ENCODE assay signal across 9 cellular contexts in the genomic region with DNA sequence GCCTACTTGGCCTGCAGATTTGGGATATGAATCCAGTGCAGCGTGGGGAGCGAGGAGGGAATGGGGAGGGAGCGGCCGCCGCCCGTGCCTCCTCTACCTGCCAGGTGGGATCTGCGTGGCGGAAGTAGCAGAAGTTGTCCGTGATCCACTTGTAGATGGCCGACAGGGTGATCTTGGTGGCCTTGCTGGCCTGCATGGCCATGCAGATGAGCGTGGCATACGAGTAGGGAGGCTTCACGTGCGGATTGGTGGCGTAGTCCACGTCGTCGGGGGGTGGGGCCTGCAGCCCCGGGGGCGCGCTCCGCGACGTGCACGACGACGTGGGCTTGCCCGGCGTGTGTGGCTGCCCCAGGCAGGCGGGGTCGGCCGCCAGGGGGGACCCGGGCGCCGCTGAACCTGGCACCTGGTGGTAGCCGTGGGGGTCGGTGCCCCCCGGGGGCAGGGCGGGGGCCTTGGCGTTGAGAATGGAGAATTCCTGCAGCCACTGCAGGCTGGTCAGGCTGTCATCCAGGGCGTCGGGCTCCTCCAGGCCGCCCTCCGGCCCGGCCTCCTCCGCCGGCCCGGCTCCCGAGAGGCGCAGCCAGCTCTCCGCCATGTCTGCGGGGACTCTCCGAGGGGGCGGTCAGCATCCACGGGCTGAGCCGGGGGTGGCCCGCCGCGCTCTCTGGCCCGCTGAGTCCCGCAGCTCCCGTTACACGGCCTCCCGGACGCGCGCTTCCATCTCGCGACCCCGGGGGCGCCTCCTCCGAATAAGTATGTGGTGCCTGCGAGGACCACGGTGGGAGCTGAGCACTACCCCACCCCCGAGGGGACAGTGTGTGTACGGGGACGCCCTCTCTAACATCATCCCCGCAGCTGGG. TPM values are rescaled to one million over a fixed set of nuclear protein-coding genes. Genes with fewer than 3 reads are reported as not detected.
DNase-seq lines count a peak whose midpoint lies in the region; ATAC-seq, FAIRE-seq and TF ChIP-seq lines count a peak whose summit lies in the region.
"Had no signal": no experiment of that assay in that cellular context is flagged by ENCODE, and none has a peak within 500 bp of the region (broad histone marks: within the 10 kb centered on the region; RNA-seq: fewer than 3 reads in every experiment).

No MANE protein-coding gene starts in this region.

- TF ChIP-seq EP300 in K562 (IDR thresholded peaks at IDR 0.05; ENCODE audit: low read length) (no peak), gastroesophageal sphincter (IDR thresholded peaks at IDR 0.05) (no peak)

- H3K27me3 ChIP-seq in IMR-90 (ENCODE audit: control insufficient read depth, insufficient read depth, low read length), result peaks cover 75% of the 10 kb centered on the region
- peaks cover 38 to 58% of the 10 kb centered on the region in 2 experiments; a peak in 4 of 5 replicates for H3K27me3 ChIP-seq in K562 (ENCODE audit: control insufficient read depth in 2 of 2, insufficient read depth in 2 of 2, low read length in 2 of 2)
- H3K27me3 ChIP-seq in gastroesophageal sphincter, result peaks cover 62% of the 10 kb centered on the region

- H3K9me3 Mint-ChIP-seq in CD14-positive monocyte (peaks cover 0 to 10% (median 3%) of the 10 kb centered on the region in 7 donors), naive B cell (no peaks in the 10 kb centered on the region)

- no peak overlapping the region for H4K91ac ChIP-seq in IMR-90 (ENCODE audit: insufficient read depth, low read depth, low read length)

- no peaks in the 10 kb centered on the region for H4K20me1 ChIP-seq in IMR-90 (ENCODE audit: insufficient read depth, low read length)
- peaks cover 14% of the 10 kb centered on the region for H4K20me1 ChIP-seq in K562 (replicated peaks; ENCODE audit: control insufficient read depth, insufficient read depth, low read length)

- no peak overlapping the region for H2BK15ac ChIP-seq in IMR-90 (ENCODE audit: low read depth, low read length)

- no peak overlapping the region for H4K8ac ChIP-seq in IMR-90 (ENCODE audit: low read depth in 2 of 2, low read length in 2 of 2)

- DNase-seq in CD14-positive monocyte (ENCODE audit: low spot score), result no peak
- DNase-seq in IMR-90, result no peak
- peak in 3 of 4 experiments; percentile 46 to 65 (median 64) for DNase-seq in K562 (ENCODE audit: extremely low read depth in 1 of 4, low spot score in 3 of 4)
- DNase-seq in naive B cell, result peak; percentile 48
- DNase-seq in HUDEP-2 (lab: John Stamatoyannopoulos, UW; ENCODE audit: unreplicated experiment in 76 of 76), result no peak
- DNase-seq in NOMO-1 treated with DMSO at 0.1 percent for 48 hours (lab: John Stamatoyannopoulos, UW; ENCODE audit: unreplicated experiment), result no peak
- DNase-seq: DMS 273 treated with DMSO at 0.1 percent for 48 hours had no signal

- no peak overlapping the region for H3K18ac ChIP-seq in IMR-90 (ENCODE audit: low read depth, low read length)

- H3K27ac ChIP-seq in IMR-90 (ENCODE audit: insufficient read depth, low read length) (no peak overlapping the region), K562 (ENCODE audit: extremely low read depth, low read depth, low read length) (no peak overlapping the region), gastroesophageal sphincter (no peak overlapping the region)

- H3K27me3 Mint-ChIP-seq in CD14-positive monocyte (ENCODE audit: low read depth in 3 of 3) (peaks cover 24 to 53% (median 45%) of the 10 kb centered on the region in 3 donors), naive B cell (peaks cover 0 to 27% (median 14%) of the 10 kb centered on the region in 3 donors)

- H3K9ac ChIP-seq in IMR-90 (ENCODE audit: low read depth, low read length) (no peak overlapping the region), K562 (ENCODE audit: insufficient read depth in 1 of 2, low read depth in 2 of 2, low read length in 2 of 2) (peak overlapping the region in 1 of 2 experiments; percentile 40; a peak in 1 of 4 replicates)

- no peak overlapping the region for H2AK9ac ChIP-seq in IMR-90 (replicated peaks; ENCODE audit: low read depth, low read length, poor library complexity)

- no peak overlapping the region for H2BK120ac ChIP-seq in IMR-90 (ENCODE audit: low read depth, low read length)

- no peaks in the 10 kb centered on the region; the same call in 1 of the 2 replicates for H3K4me1 ChIP-seq in IMR-90 (ENCODE audit: control insufficient read depth, insufficient read depth, low read length)
- peaks cover 5 to 51% of the 10 kb centered on the region in 2 experiments; a peak in 3 of 5 replicates for H3K4me1 ChIP-seq in K562 (replicated peaks in 1 of 2; ENCODE audit: control insufficient read depth in 2 of 2, insufficient read depth in 2 of 2, low read length in 2 of 2)
- H3K4me1 ChIP-seq in gastroesophageal sphincter, result peaks cover 0 to 41% (median 22%) of the 10 kb centered on the region in 3 donors

- H2AFZ ChIP-seq in IMR-90 (replicated peaks; ENCODE audit: low read length, poor library complexity), result peak overlapping the region; percentile 7
- H2AFZ ChIP-seq in K562 (ENCODE audit: low read depth, low read length), result no peak overlapping the region

- H2BK5ac ChIP-seq in IMR-90 (ENCODE audit: low read depth, low read length, poor library complexity, severe bottlenecking), result no peak overlapping the region

- H3K27ac Mint-ChIP-seq in CD14-positive monocyte, result peak overlapping the region in 1 of 7 donors; percentile 28
- H3K27ac Mint-ChIP-seq in naive B cell, result peak overlapping the region in 4 of 6 donors; percentile 69 to 87 (median 80)

- H3K9me3 ChIP-seq in IMR-90 (ENCODE audit: control insufficient read depth, insufficient read depth, low read length) (no peaks in the 10 kb centered on the region), K562 (replicated peaks; ENCODE audit: control insufficient read depth, insufficient read depth, low read depth, low read length) (no peaks in the 10 kb centered on the region), gastroesophageal sphincter (no peaks in the 10 kb centered on the region)

- H2AK5ac ChIP-seq in IMR-90 (ENCODE audit: low read depth, low read length), result no peak overlapping the region

- H3K79me2 ChIP-seq in K562 (ENCODE audit: control insufficient read depth, insufficient read depth, low read length), result no peaks in the 10 kb centered on the region

- in situ Hi-C loops in IMR-90 (cut with MboI; ENCODE audit: low sequenced_read_pairs) (no loop called here), K562 (cut with MboI) (no loop called here)

- intact Hi-C loops in CD14-positive monocyte (cut with micrococcal nuclease) (no loop called here), IMR-90 (cut with micrococcal nuclease) (loop anchor here (5.0 kb wide), 1 partner anchor 127 kb away; the partner anchor contains the start of gene UBALD2), K562 (cut with micrococcal nuclease) (no loop called here)

- H3K4ac ChIP-seq in IMR-90 (ENCODE audit: low read depth, low read length), result no peak overlapping the region

- TF ChIP-seq POLR2A in IMR-90 (IDR thresholded peaks at IDR 0.05; ENCODE audit: low read depth, low read length), result no peak
- no peak for TF ChIP-seq POLR2A in K562 (conservative IDR thresholded peaks at IDR 0.05)
- TF ChIP-seq POLR2A in gastroesophageal sphincter (IDR thresholded peaks at IDR 0.05), result no peak

- no peak overlapping the region for H3K4me3 ChIP-seq in IMR-90 (ENCODE audit: insufficient read depth, low read depth, low read length)
- no peak overlapping the region for H3K4me3 ChIP-seq in K562
- peak overlapping the region in 1 of 2 donors; percentile 28 for H3K4me3 ChIP-seq in gastroesophageal sphincter

- no peaks in the 10 kb centered on the region for H3K36me3 ChIP-seq in IMR-90 (ENCODE audit: control insufficient read depth, insufficient read depth, low read length)
- peaks cover 5% of the 10 kb centered on the region; the same call in 1 of the 3 replicates for H3K36me3 ChIP-seq in K562 (ENCODE audit: control insufficient read depth, insufficient read depth, low read length)
- H3K36me3 ChIP-seq in gastroesophageal sphincter, result no peaks in the 10 kb centered on the region

- no peak overlapping the region for H3K56ac ChIP-seq in IMR-90 (ENCODE audit: extremely low read depth, insufficient read depth, low read length)

- peaks cover 42% of the 10 kb centered on the region for H3K4me1 Mint-ChIP-seq in CD14-positive monocyte
- H3K4me1 Mint-ChIP-seq in naive B cell, result peaks cover 37 to 43% (median 42%) of the 10 kb centered on the region in 3 donors

- 8% methylated on average over 36 of the region's 78 CpGs; no CpG with 5 or more reads in 1 of the 2 experiments for WGBS in IMR-90 (ENCODE audit: extremely low coverage in 2 of 2, insufficient read length in 1 of 2), 2 experiments
- 24% methylated on average over 45 of the region's 78 CpGs for WGBS in K562 (ENCODE audit: insufficient coverage, low coverage, missing lambda C conversion rate)
- 24% methylated on average over 5 of the region's 78 CpGs; no CpG with 5 or more reads in 1 of the 2 donors for WGBS in gastroesophageal sphincter (ENCODE audit: low coverage in 1 of 2), 2 donors

- no TSS peak for BruUV-seq in IMR-90 (replicated peaks; lab: Mats Ljungman, UMichigan)
- BruUV-seq in K562 (replicated peaks; lab: Mats Ljungman, UMichigan), result no TSS peak

- H3K23ac ChIP-seq in IMR-90 (ENCODE audit: low read depth, low read length), result no peak overlapping the region

- no peak for TF ChIP-seq CTCF in CD14-positive monocyte (IDR thresholded peaks at IDR 0.05)
- TF ChIP-seq CTCF in IMR-90 (conservative IDR thresholded peaks at IDR 0.05; ENCODE audit: low read depth, low read length), result no peak
- no peak for TF ChIP-seq CTCF in K562 (IDR thresholded peaks at IDR 0.05 in 2 of 3, conservative IDR thresholded peaks at IDR 0.05 in 1 of 3; ENCODE audit: insufficient read depth in 2 of 3, low read depth in 1 of 3, low read length in 3 of 3)
- TF ChIP-seq CTCF in gastroesophageal sphincter (IDR thresholded peaks at IDR 0.05), result no peak

- dilution Hi-C loops in IMR-90 (cut with HindIII; ENCODE audit: low sequenced_read_pairs, unreplicated experiment), result no loop called here

- no peaks in the 10 kb centered on the region for H3K79me1 ChIP-seq in IMR-90 (ENCODE audit: low read depth in 1 of 2, low read length in 2 of 2)

- no peak for FAIRE-seq in K562 (lab: Jason Lieb, UNC)

- no peaks in the 10 kb centered on the region; the same call in 1 of the 2 replicates for H3K9me1 ChIP-seq in IMR-90 (ENCODE audit: insufficient read depth, low read length)
- H3K9me1 ChIP-seq in K562 (ENCODE audit: control insufficient read depth, insufficient read depth, low read length), result no peaks in the 10 kb centered on the region

- POLR2A ChIA-PET in IMR-90 (lab: Charles Lee; ENCODE audit: unreplicated experiment) (no interaction called here), K562 (lab: Yijun Ruan, JAX) (interaction anchor here (0.7 to 1.2 kb wide), 2 partner anchors 36 to 129 kb away, joined by 3 to 4 read pairs; no protein-coding TSS in a partner anchor)

- no peak overlapping the region for H4K5ac ChIP-seq in IMR-90 (ENCODE audit: low read depth, low read length)

- no peak for ATAC-seq in IMR-90 (ENCODE audit: low read depth)
- no peak for ATAC-seq in K562
- ATAC-seq in naive B cell (ENCODE audit: low read depth in 2 of 2), result peak; percentile 50 to 52
- no peak for ATAC-seq in HG02852 (IDR thresholded peaks at IDR 0.05; ENCODE audit: unreplicated experiment)
- no peak for ATAC-seq in gastroesophageal sphincter

- H3K4me2 ChIP-seq in IMR-90 (ENCODE audit: low read depth, low read length), result no peak overlapping the region
- no peak overlapping the region for H3K4me2 ChIP-seq in K562 (ENCODE audit: insufficient read depth, low read length)

- H3K4me3 Mint-ChIP-seq in CD14-positive monocyte (peak overlapping the region; percentile 77 to 80), naive B cell (peak overlapping the region; percentile 79 to 92 (median 84))

- TF ChIP-seq RAD21 in IMR-90 (IDR thresholded peaks at IDR 0.05; ENCODE audit: low read length) (no peak), K562 (CRISPR knock-in tag; conservative IDR thresholded peaks at IDR 0.05 in 1 of 2, IDR thresholded peaks at IDR 0.05 in 1 of 2) (no peak)

- no peak overlapping the region for H3K14ac ChIP-seq in IMR-90 (replicated peaks; ENCODE audit: low read depth, low read length)

- H3K36me3 Mint-ChIP-seq in CD14-positive monocyte (peaks cover 0 to 10% of the 10 kb centered on the region in 2 donors), naive B cell (no peaks in the 10 kb centered on the region)

- CTCF ChIA-PET in IMR-90 (lab: Yijun Ruan, JAX), result interaction anchor here (0.6 kb wide), 1 partner anchor 42 kb away, joined by 3 read pairs; no protein-coding TSS in a partner anchor
- CTCF ChIA-PET in K562 (lab: Yijun Ruan, JAX; ENCODE audit: low intra/inter-chr PET ratio), result interaction anchor here (1.5 kb wide), 1 partner anchor 140 kb away, joined by 5 read pairs; no protein-coding TSS in a partner anchor

- no peak overlapping the region for H2BK20ac ChIP-seq in IMR-90 (ENCODE audit: low read depth, low read length)

RNA-seq across cellular contexts. Expression of gene FOXJ1, which starts 1.0 kb away (rescaled TPM):
- polyA plus RNA-seq in CD14-positive monocyte, result not detected
- not detected in 2 replicates for total RNA-seq in IMR-90 (2012; rRNA removed)
- 0.05 TPM in 1 of 2 replicates, not detected in the other for polyA plus RNA-seq in IMR-90 (2012; rRNA removed)
- polyA plus RNA-seq in IMR-90 (2012; cell fraction: cytosol; rRNA removed), result 0.01 TPM in 1 of 2 replicates, not detected in the other
- polyA plus RNA-seq in IMR-90 (2012; cell fraction: nucleus; rRNA removed; ENCODE audit: low replicate concordance), result 0.03 TPM in 2 replicates
- not detected in 2 replicates for total RNA-seq in K562 (2011; cell fraction: chromatin; rRNA removed; ENCODE audit: low replicate concordance)
- not detected in 2 replicates for total RNA-seq in K562 (2011; cell fraction: nucleolus; rRNA removed)
- total RNA-seq in K562 (2011; cell fraction: nucleoplasm; rRNA removed), result not detected in 2 replicates
- not detected in 2 replicates for total RNA-seq in K562 (2014; rRNA removed)
- not detected in 2 replicates for total RNA-seq in K562 (2014; rRNA removed; fragmentation: Illumina TruSeq; extraction: Trizol)
- total RNA-seq in K562 (2015; rRNA removed; fragmentation: Illumina TruSeq; extraction: Trizol), result not detected in 2 replicates
- 0.07 TPM in 2 replicates for total RNA-seq in K562 (2021)
- polyA plus RNA-seq in K562 (2011; rRNA removed), result not detected in 2 replicates
- 0.03 TPM in 1 of 2 replicates, not detected in the other for polyA plus RNA-seq in K562 (2011; cell fraction: cytosol; rRNA removed)
- not detected in 2 replicates for polyA plus RNA-seq in K562 (2011; cell fraction: nucleus; rRNA removed)
- polyA plus RNA-seq in K562 (2012), result 0.06 TPM in 1 of 2 replicates, not detected in the other
- not detected in 2 replicates for polyA plus RNA-seq in K562 (2014; fragmentation: Illumina TruSeq; extraction: Trizol)
- not detected for polyA plus RNA-seq in K562 (2014; fragmentation: Nextera tagmentation; extraction: Ambion mirVana)
- not detected in 2 replicates for polyA plus RNA-seq in K562 (2014; rRNA removed)
- polyA minus RNA-seq in K562 (2011; rRNA and poly(A)+ RNA removed), result not detected in 2 replicates
- not detected in 2 replicates for polyA minus RNA-seq in K562 (2011; cell fraction: cytosol; rRNA and poly(A)+ RNA removed)
- polyA minus RNA-seq in K562 (2011; cell fraction: nucleus; rRNA and poly(A)+ RNA removed), result 0.11 TPM in 1 of 2 replicates, not detected in the other
- polyA plus RNA-seq in naive B cell (ENCODE audit: low read depth in 6 of 6), result not detected
- not detected for total RNA-seq in gastroesophageal sphincter

RNA-seq across cellular contexts. Expression of gene EXOC7, which starts 36.4 kb away (rescaled TPM):
- polyA plus RNA-seq in CD14-positive monocyte (10 to 100 TPM; 30.7 to 42.4 TPM), IMR-90 (2012; rRNA removed) (85.9 and 89.5 TPM in 2 replicates), K562 (2011; rRNA removed) (36.5 and 37.1 TPM in 2 replicates), K562 (2014; fragmentation: Illumina TruSeq; extraction: Trizol) (27.8 and 31.2 TPM in 2 replicates), K562 (2014; fragmentation: Nextera tagmentation; extraction: Ambion mirVana) (10 to 100 TPM; 18.6 to 20.2 TPM), K562 (2014; rRNA removed) (30.5 and 36.2 TPM in 2 replicates), naive B cell (ENCODE audit: low read depth in 6 of 6) (10 to 100 TPM; 40.8 to 64.9 (median 54.0) TPM)
- total RNA-seq in IMR-90 (2012; rRNA removed) (98.9 and 118 TPM in 2 replicates), K562 (2014; rRNA removed) (35.0 and 35.5 TPM in 2 replicates), K562 (2014; rRNA removed; fragmentation: Illumina TruSeq; extraction: Trizol) (29.0 and 30.3 TPM in 2 replicates), K562 (2015; rRNA removed; fragmentation: Illumina TruSeq; extraction: Trizol) (36.3 and 42.4 TPM in 2 replicates), K562 (2021) (53.1 and 57.0 TPM in 2 replicates), gastroesophageal sphincter (100 to 1,000 TPM in 1 of 4 donors, 10 to 100 TPM in 3; 69.3 to 107 (median 83.9) TPM)
- polyA plus RNA-seq in IMR-90 (2012; cell fraction: cytosol; rRNA removed), result 35.6 and 57.4 TPM in 2 replicates
- polyA plus RNA-seq in IMR-90 (2012; cell fraction: nucleus; rRNA removed; ENCODE audit: low replicate concordance), result 192 and 276 TPM in 2 replicates
- total RNA-seq in K562 (2011; cell fraction: chromatin; rRNA removed; ENCODE audit: low replicate concordance), result 106 and 307 TPM in 2 replicates
- 138 and 157 TPM in 2 replicates for total RNA-seq in K562 (2011; cell fraction: nucleolus; rRNA removed)
- 108 and 119 TPM in 2 replicates for total RNA-seq in K562 (2011; cell fraction: nucleoplasm; rRNA removed)
- polyA plus RNA-seq in K562 (2011; cell fraction: cytosol; rRNA removed), result 30.9 and 53.6 TPM in 2 replicates
- 85.3 and 123 TPM in 2 replicates for polyA plus RNA-seq in K562 (2011; cell fraction: nucleus; rRNA removed)
- 44.4 and 49.7 TPM in 2 replicates for polyA plus RNA-seq in K562 (2012)
- 31.0 and 40.9 TPM in 2 replicates for polyA minus RNA-seq in K562 (2011; rRNA and poly(A)+ RNA removed)
- 32.9 and 34.2 TPM in 2 replicates for polyA minus RNA-seq in K562 (2011; cell fraction: cytosol; rRNA and poly(A)+ RNA removed)
- polyA minus RNA-seq in K562 (2011; cell fraction: nucleus; rRNA and poly(A)+ RNA removed), result 58.6 and 66.9 TPM in 2 replicates

Comparison
In these comparisons a context has a peak if more than half of its experiments do, and no peak if none do; other contexts are left out.
1. DNase-seq: peak in K562 (3 of 4) and naive B cell (single experiment); none in CD14-positive monocyte (single experiment), IMR-90 (single experiment), HUDEP-2 (0 of 76) and NOMO-1 treated with DMSO at 0.1 percent for 48 hours (single experiment).
2. ATAC-seq: peak in naive B cell (2 of 2); none in IMR-90 (single experiment), K562 (single experiment), HG02852 (single experiment) and gastroesophageal sphincter (single experiment).